In the genomic region with DNA sequence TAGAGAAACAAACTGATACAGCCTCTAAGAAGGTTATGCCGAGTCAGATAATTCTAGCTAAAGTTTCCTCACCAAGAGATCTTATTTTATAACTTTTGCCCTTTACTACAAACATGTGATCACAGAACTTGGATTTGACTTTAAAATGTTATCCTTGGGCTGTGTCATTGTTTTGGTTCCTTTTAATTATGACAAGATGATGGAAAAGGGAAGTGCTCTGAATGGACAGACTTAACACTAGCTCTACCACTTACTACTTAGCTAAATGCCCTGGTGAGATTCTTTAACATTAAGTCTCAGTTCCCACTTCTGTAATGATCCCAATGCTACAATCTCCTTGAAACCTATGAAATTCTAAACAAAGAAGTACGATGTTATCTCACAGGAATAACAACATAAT, we compare ENCODE assay signal across 22 cellular contexts.
A peak's percentile ranks its signal among the peaks of the same experiment; 100 is the strongest.
DNase-seq lines count a peak whose midpoint lies in the region; ATAC-seq, FAIRE-seq and TF ChIP-seq lines count a peak whose summit lies in the region.
"Had no signal": no experiment of that assay in that cellular context is flagged by ENCODE, and none has a peak within 500 bp of the region (broad histone marks: within the 10 kb centered on the region; RNA-seq: fewer than 3 reads in every experiment).

No MANE protein-coding gene starts in this region.

- no peaks in the 10 kb centered on the region for H4K20me1 ChIP-seq in endothelial cell of umbilical vein (replicated peaks; ENCODE audit: control insufficient read depth, extremely low read depth, insufficient read depth, low read length)

- CTCF ChIA-PET in endothelial cell of umbilical vein (lab: Charles Lee) = no interaction called here

- intact Hi-C loops in endothelial cell of umbilical vein (cut with micrococcal nuclease) (no loop called here), posterior cingulate gyrus (cut with DNase I) (no loop called here)

- BruUV-seq in endothelial cell of umbilical vein (replicated peaks; lab: Mats Ljungman, UMichigan) = no TSS peak

- no peak for TF ChIP-seq POLR2A in NB4 (IDR thresholded peaks at IDR 0.05; ENCODE audit: extremely low read depth, insufficient read length)
- TF ChIP-seq POLR2A in endothelial cell of umbilical vein (IDR thresholded peaks at IDR 0.05; ENCODE audit: low read depth, low read length) = no peak

- H3K4me3 ChIP-seq in NB4 (ENCODE audit: low read depth, low read length) (no peak overlapping the region), endothelial cell of umbilical vein (replicated peaks in 1 of 3; ENCODE audit: insufficient read depth in 1 of 3, low read depth in 1 of 3, low read length in 3 of 3) (no peak overlapping the region), thoracic aorta (no peak overlapping the region)
- H3K4me3 ChIP-seq: left ventricle myocardium inferior, right atrium auricular region had no signal

- H3K4me1 ChIP-seq in endothelial cell of umbilical vein (ENCODE audit: control insufficient read depth, extremely low read depth, insufficient read depth, low read length) (no peaks in the 10 kb centered on the region), thoracic aorta (ENCODE audit: control insufficient read depth in 1 of 2, low read depth in 2 of 2) (peaks cover 3 to 23% of the 10 kb centered on the region in 2 donors)
- H3K4me1 ChIP-seq: right atrium auricular region had no signal

- H3K27me3 ChIP-seq in endothelial cell of umbilical vein (ENCODE audit: control insufficient read depth in 2 of 2, insufficient read depth in 2 of 2, low read length in 2 of 2) = no peaks in the 10 kb centered on the region
- no peaks in the 10 kb centered on the region for H3K27me3 ChIP-seq in thoracic aorta (replicated peaks; ENCODE audit: insufficient read depth)
- H3K27me3 ChIP-seq: neutrophil, right atrium auricular region had no signal

- ATAC-seq in thoracic aorta (ENCODE audit: insufficient number of reproducible peaks, low FRiP score, low read depth) (no peak), GM18861 (IDR thresholded peaks at IDR 0.05; ENCODE audit: unreplicated experiment) (no peak)
- ATAC-seq: activated CD4-positive, CD25-positive, alpha-beta regulatory T cell treated with anti-CD3 and anti-CD28 coated beads, Interleukin-2, amount 50 U/mL, for 24 hours; HCT116; T-helper 17 cell had no signal

- H3K9me1 ChIP-seq in endothelial cell of umbilical vein (replicated peaks; ENCODE audit: control insufficient read depth, extremely low read depth, insufficient read depth, low read length) = no peaks in the 10 kb centered on the region

- peak; percentile 34 for DNase-seq in SKM-1 treated with dmso at 0.1 percent for 144 hours (lab: John Stamatoyannopoulos, UW; ENCODE audit: unreplicated experiment)
- no peak for DNase-seq in SKM-1 (lab: John Stamatoyannopoulos, UW; ENCODE audit: unreplicated experiment)
- peak; percentile 16 for DNase-seq in NB4 (ENCODE audit: low read depth)
- peak; percentile 29 for DNase-seq in endothelial cell of umbilical vein (ENCODE audit: low read depth, low spot score)
- DNase-seq in thoracic aorta (ENCODE audit: low spot score) = no peak
- no peak for DNase-seq in posterior cingulate gyrus
- DNase-seq in NAMALWA (ENCODE audit: low spot score) = no peak
- DNase-seq: DMS79; left ventricle myocardium inferior; stimulated activated CD4-positive, alpha-beta T cell treated with anti-CD3 and anti-CD28 coated beads, Interleukin-15, amount 100 ng/mL, for 24 hours; stimulated activated naive CD4-positive, alpha-beta T cell; T-helper 17 cell; trophoblast cell had no signal

- no peak overlapping the region for H2AFZ ChIP-seq in endothelial cell of umbilical vein (ENCODE audit: low read depth, low read length)

- POLR2A ChIA-PET in endothelial cell of umbilical vein (lab: Charles Lee) = no interaction called here

- H3K27ac ChIP-seq in endothelial cell of umbilical vein (ENCODE audit: insufficient read depth, low read depth, low read length) (no peak overlapping the region), thoracic aorta (peak overlapping the region; percentile 22 to 55)
- H3K27ac ChIP-seq: C4-2B, epithelial cell of prostate, left ventricle myocardium inferior, neutrophil, right atrium auricular region had no signal

- no peak overlapping the region for H3K4me2 ChIP-seq in endothelial cell of umbilical vein (ENCODE audit: insufficient read depth, low read length)

- H3K9me3 ChIP-seq in endothelial cell of umbilical vein (replicated peaks; ENCODE audit: control insufficient read depth, insufficient read depth, low read length) (no peaks in the 10 kb centered on the region), thoracic aorta (no peaks in the 10 kb centered on the region)
- H3K9me3 ChIP-seq: neutrophil had no signal

- TF ChIP-seq CTCF in NB4 (IDR thresholded peaks at IDR 0.05; ENCODE audit: low read depth, low read length) = no peak
- no peak for TF ChIP-seq CTCF in endothelial cell of umbilical vein (IDR thresholded peaks at IDR 0.05; ENCODE audit: extremely low read depth in 1 of 2, insufficient read depth in 1 of 2, low read depth in 1 of 2, low read length in 2 of 2)
- no peak for TF ChIP-seq CTCF in thoracic aorta (IDR thresholded peaks at IDR 0.05)

- H3K36me3 ChIP-seq in endothelial cell of umbilical vein (ENCODE audit: control insufficient read depth in 2 of 2, extremely low read depth in 1 of 2, insufficient read depth in 2 of 2, low read length in 2 of 2) (no peaks in the 10 kb centered on the region), thoracic aorta (no peaks in the 10 kb centered on the region)
- H3K36me3 ChIP-seq: right atrium auricular region had no signal

- dilution Hi-C loops in endothelial cell of umbilical vein (cut with MboI; ENCODE audit: extremely low pct_ligation_motif_present, low sequenced_read_pairs) = no loop called here

- H3K79me2 ChIP-seq in endothelial cell of umbilical vein (ENCODE audit: control insufficient read depth, insufficient read depth, low read length) = no peaks in the 10 kb centered on the region

- FAIRE-seq in endothelial cell of umbilical vein (lab: Jason Lieb, UNC) = no peak
- FAIRE-seq: bronchial epithelial cell, GM18507 had no signal

- H3K9ac ChIP-seq in endothelial cell of umbilical vein (replicated peaks; ENCODE audit: extremely low read depth, insufficient read depth, low read length) = no peak overlapping the region

TF ChIP-seq in endothelial cell of umbilical vein, 7 proteins besides CTCF, POLR2A, EP300 and RAD21:
- TF ChIP-seq, protein P1, sequence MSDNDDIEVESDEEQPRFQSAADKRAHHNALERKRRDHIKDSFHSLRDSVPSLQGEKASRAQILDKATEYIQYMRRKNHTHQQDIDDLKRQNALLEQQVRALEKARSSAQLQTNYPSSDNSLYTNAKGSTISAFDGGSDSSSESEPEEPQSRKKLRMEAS (IDR thresholded peaks at IDR 0.05; ENCODE audit: insufficient read depth, insufficient read length) = no peak
- TF ChIP-seq FOS (IDR thresholded peaks at IDR 0.05; ENCODE audit: borderline replicate concordance, insufficient read depth, low read length) (no peak), GATA2 (IDR thresholded peaks at IDR 0.05; ENCODE audit: insufficient read depth, insufficient read length, low read depth, low read length) (no peak), JUN (IDR thresholded peaks at IDR 0.05; ENCODE audit: borderline replicate concordance, insufficient read depth, insufficient read length, low read depth) (no peak), MYC (IDR thresholded peaks at IDR 0.05; ENCODE audit: low read depth, low read length) (no peak), EZH2 (IDR thresholded peaks at IDR 0.05; ENCODE audit: borderline replicate concordance, low read depth, low read length, severe bottlenecking) (no peak), POLR2AphosphoS5 (IDR thresholded peaks at IDR 0.05; ENCODE audit: insufficient read depth, low read depth, low read length) (no peak)

Comparison
In these comparisons a context has a peak if more than half of its experiments do, and no peak if none do; other contexts are left out.
1. DNase-seq: peak in SKM-1 treated with dmso at 0.1 percent for 144 hours (single experiment), NB4 (single experiment) and endothelial cell of umbilical vein (single experiment); none in SKM-1 (single experiment), thoracic aorta (single experiment), posterior cingulate gyrus (0 of 10) and NAMALWA (single experiment).